In the genomic region with DNA sequence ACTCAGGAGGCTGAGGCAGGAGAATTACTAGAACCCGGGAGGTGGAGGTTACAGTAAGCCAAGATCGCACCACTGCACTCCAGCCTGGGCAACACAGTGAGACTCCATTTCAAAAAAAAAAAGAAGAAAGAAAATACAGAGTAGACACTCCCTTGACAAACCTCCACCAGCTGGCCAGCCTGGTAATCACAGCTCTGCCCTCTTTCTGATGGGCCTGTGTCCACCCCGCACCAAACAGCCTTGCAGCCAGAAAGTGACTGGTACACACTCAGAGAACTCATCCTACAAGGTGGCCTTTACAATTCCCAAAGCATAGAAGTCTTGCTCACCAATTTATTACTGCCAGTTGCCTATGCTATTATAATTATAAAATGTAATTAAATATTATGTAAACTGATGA, we compare ENCODE assay signal across 27 cellular contexts.
"Had no signal": no experiment of that assay in that cellular context is flagged by ENCODE, and none has a peak within 500 bp of the region (broad histone marks: within the 10 kb centered on the region; RNA-seq: fewer than 3 reads in every experiment).

No MANE protein-coding gene starts in this region.

- DNase-seq: activated CD4-positive, alpha-beta memory T cell treated with anti-CD3 and anti-CD28 coated beads for 36 hours; activated CD4-positive, alpha-beta T cell treated with anti-CD3 and anti-CD28 coated beads, Interleukin-2, amount 10 ng/mL, durations not matched to agents 24 days and 14 days; activated CD4-positive, CD25-positive, alpha-beta regulatory T cell treated with anti-CD3 and anti-CD28 coated beads, Interleukin-2, amount 50 U/mL, for 72 hours; activated CD8-positive, alpha-beta memory T cell treated with anti-CD3 and anti-CD28 coated beads, Interleukin-2, amount 50 U/mL, for 4 hours; activated effector memory CD4-positive, alpha-beta T cell treated with anti-CD3 and anti-CD28 coated beads, Interleukin-2, amount 50 U/mL, for 16 hours; activated naive CD4-positive, alpha-beta T cell treated with anti-CD3 and anti-CD28 coated beads for 36 hours; activated naive CD8-positive, alpha-beta T cell treated with anti-CD3 and anti-CD28 coated beads, Interleukin-2, amount 10 ng/mL, durations not matched to agents 7 days and 5 days; activated T-cell treated with anti-CD3 and anti-CD28 coated beads, Interleukin-2, amount 50 U/mL, for 1 hour; amniotic stem cell; effector CD4-positive, alpha-beta T cell; hippocampal formation; immature natural killer cell; kidney glomerular epithelial cell; left ventricle myocardium inferior; mesendoderm; right lobe of liver; stimulated activated CD4-positive, alpha-beta T cell treated with anti-CD3 and anti-CD28 coated beads, Interleukin-1b, Interleukin-23, amount 100 ng/mL, for 48 hours; stimulated activated CD4-positive, alpha-beta T cell treated with anti-CD3 and anti-CD28 coated beads, Interleukin-4, amount 100 ng/mL, for 4 hours; stimulated activated CD8-positive, alpha-beta memory T cell treated with anti-CD3 and anti-CD28 coated beads, Interleukin-4, amount 100 ng/mL, for 48 hours; stimulated activated naive CD8-positive, alpha-beta T cell treated with anti-CD3 and anti-CD28 coated beads, Interleukin-15, amount 100 ng/mL, for 72 hours; T-helper 2 cell had no signal

- ATAC-seq: gastroesophageal sphincter; natural killer cell treated with Interleukin-12 subunit alpha and Interleukin-12 subunit beta and Interleukin-15 and Interleukin-18, amount 100 ng/mL, for 72 hours; stimulated activated memory B cell treated with anti-CD40 and anti-IgM and Interleukin-4, amounts not matched to agents 10 μg/mL and 1 μg/mL and 100 μg/mL, for 72 hours; stimulated activated naive CD8-positive, alpha-beta T cell treated with anti-CD3 and anti-CD28 coated beads, Interleukin-15, amount 100 ng/mL, for 72 hours had no signal

- H3K36me3 ChIP-seq: gastroesophageal sphincter, left ventricle myocardium inferior, right lobe of liver, suprapubic skin, tibial nerve had no signal

- H3K4me3 ChIP-seq: gastroesophageal sphincter, left ventricle myocardium inferior, lung, right lobe of liver, suprapubic skin, tibial nerve had no signal

- H3K27ac ChIP-seq: gastroesophageal sphincter, left ventricle myocardium inferior, right lobe of liver, suprapubic skin had no signal

- H3K27me3 ChIP-seq: gastroesophageal sphincter, right lobe of liver, suprapubic skin, tibial nerve had no signal

- H3K9me3 ChIP-seq: gastroesophageal sphincter, left ventricle myocardium inferior, right lobe of liver, suprapubic skin, tibial nerve had no signal
